In the genomic region with DNA sequence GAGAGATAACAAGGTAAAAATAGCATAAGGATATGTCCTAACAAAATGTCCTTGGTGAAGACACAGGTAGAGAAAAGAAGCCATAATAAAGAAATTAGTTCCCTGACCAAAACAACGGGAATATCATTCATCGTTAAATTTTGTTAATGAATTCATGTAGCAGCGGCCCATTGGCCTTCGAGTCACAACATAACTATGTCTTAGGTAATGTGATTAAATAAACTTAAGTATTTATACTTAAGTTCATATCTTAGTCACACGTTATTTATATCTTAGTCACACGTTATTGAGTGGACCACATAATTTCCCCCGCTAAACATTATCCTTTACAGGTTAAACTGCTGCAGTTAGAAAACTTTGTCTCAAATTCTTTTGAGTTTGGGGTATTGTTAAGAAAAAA, we compare ENCODE assay signal across 8 cellular contexts. TPM values are rescaled to one million over a fixed set of nuclear protein-coding genes. Genes with fewer than 3 reads are reported as not detected.
DNase-seq lines count a peak whose midpoint lies in the region; ATAC-seq and TF ChIP-seq lines count a peak whose summit lies in the region.

No MANE protein-coding gene starts in this region.

- H3K9me3 ChIP-seq in HEK293 (ENCODE audit: control insufficient read depth, insufficient read depth, low read depth, low read length) (no peaks in the 10 kb centered on the region), iPS-18c (ENCODE audit: control insufficient read depth, insufficient read depth, low read length) (no peaks in the 10 kb centered on the region), stomach (no peaks in the 10 kb centered on the region)

- 31 to 60% (median 46%) methylated on average over 7 of the region's 7 CpGs for WGBS in stomach, 5 donors

- intact Hi-C loops in stomach (cut with DNase I; ENCODE audit: low total_unique reads) = no loop called here

- H3K27ac ChIP-seq in HEK293 (ENCODE audit: extremely low read depth, low read depth, low read length) = peak overlapping the region; percentile 20; the same call in 1 of the 2 replicates
- peak overlapping the region in 4 of 5 donors; percentile 91 to 95 (median 92) for H3K27ac ChIP-seq in stomach

- H3K27me3 ChIP-seq in stomach = peaks cover 0 to 10% (median 4%) of the 10 kb centered on the region in 3 donors

- POLR2A ChIA-PET in HEK293 (lab: Yijun Ruan, JAX) = interaction anchor here (0.6 kb wide), 1 partner anchor 21 kb away, joined by 3 read pairs; no protein-coding TSS in a partner anchor

- no peak for ATAC-seq in HG02798 (IDR thresholded peaks at IDR 0.05; ENCODE audit: poor library complexity, unreplicated experiment)
- no peak for ATAC-seq in GM19035 (IDR thresholded peaks at IDR 0.05; ENCODE audit: unreplicated experiment)

- CTCF ChIA-PET in HEK293 (lab: Yijun Ruan, JAX) = no interaction called here

- in situ Hi-C loops in astrocyte of the cerebellum (cut with HindIII; ENCODE audit: low sequenced_read_pairs) = no loop called here

- no peak for TF ChIP-seq EP300 in stomach (IDR thresholded peaks at IDR 0.05)

- H3K36me3 ChIP-seq in HEK293 (ENCODE audit: control insufficient read depth in 2 of 2, insufficient read depth in 1 of 2, low read length in 2 of 2) = no peaks in the 10 kb centered on the region
- H3K36me3 ChIP-seq in stomach = peaks cover 0 to 16% (median 0%) of the 10 kb centered on the region in 4 donors

- H3K4me1 ChIP-seq in HEK293 (ENCODE audit: control insufficient read depth, insufficient read depth, low read length) (0 out of 2 replicates have a peak, but pooled peaks cover 3% of the 10 kb centered on the region), stomach (peaks cover 4 to 27% (median 12%) of the 10 kb centered on the region in 4 donors)

- H3K4me3 ChIP-seq in HEK293 (ENCODE audit: low read depth, low read length) (peak overlapping the region; percentile 96), astrocyte of the cerebellum (ENCODE audit: low read depth, low read length) (peak overlapping the region; percentile 92), iPS-18c (ENCODE audit: insufficient read depth, low read depth, low read length) (peak overlapping the region; percentile 80; the same call in 1 of the 2 replicates), stomach (peak overlapping the region; percentile 76 to 90 (median 78))

- no peak for TF ChIP-seq CTCF in HEK293 (tag by site-specific recombination; IDR thresholded peaks at IDR 0.05)
- TF ChIP-seq CTCF in astrocyte of the cerebellum (IDR thresholded peaks at IDR 0.05; ENCODE audit: low read depth, low read length, missing control alignments) = no peak
- TF ChIP-seq CTCF in stomach (IDR thresholded peaks at IDR 0.05) = no peak

- DNase-seq in astrocyte of the cerebellum (ENCODE audit: low read depth) (peak; percentile 61), stomach (no peak), 8988T (no peak), hippocampal formation (lab: John Stamatoyannopoulos, UW) (no peak)

- TF ChIP-seq POLR2A in stomach (IDR thresholded peaks at IDR 0.05) = no peak

TF ChIP-seq in HEK293, 187 proteins besides CTCF, POLR2A, EP300 and RAD21:
- TF ChIP-seq SETDB1 (IDR thresholded peaks at IDR 0.05; ENCODE audit: insufficient read length, low read length) = no peak
- no peak for TF ChIP-seq ZNF16 (tag by site-specific recombination; IDR thresholded peaks at IDR 0.05; ENCODE audit: low read depth)
- 0 out of 2 replicates have a peak, but pooled peaks have one; percentile 21 for TF ChIP-seq ZNF660 (tag by site-specific recombination; IDR thresholded peaks at IDR 0.05)
- 0 out of 2 replicates have a peak, but pooled peaks have one; percentile 23 for TF ChIP-seq ZNF629 (tag by site-specific recombination; IDR thresholded peaks at IDR 0.05)
- no peak for TF ChIP-seq ZNF302 (tag by site-specific recombination; IDR thresholded peaks at IDR 0.05; ENCODE audit: low read depth)
- TF ChIP-seq, protein P1, sequence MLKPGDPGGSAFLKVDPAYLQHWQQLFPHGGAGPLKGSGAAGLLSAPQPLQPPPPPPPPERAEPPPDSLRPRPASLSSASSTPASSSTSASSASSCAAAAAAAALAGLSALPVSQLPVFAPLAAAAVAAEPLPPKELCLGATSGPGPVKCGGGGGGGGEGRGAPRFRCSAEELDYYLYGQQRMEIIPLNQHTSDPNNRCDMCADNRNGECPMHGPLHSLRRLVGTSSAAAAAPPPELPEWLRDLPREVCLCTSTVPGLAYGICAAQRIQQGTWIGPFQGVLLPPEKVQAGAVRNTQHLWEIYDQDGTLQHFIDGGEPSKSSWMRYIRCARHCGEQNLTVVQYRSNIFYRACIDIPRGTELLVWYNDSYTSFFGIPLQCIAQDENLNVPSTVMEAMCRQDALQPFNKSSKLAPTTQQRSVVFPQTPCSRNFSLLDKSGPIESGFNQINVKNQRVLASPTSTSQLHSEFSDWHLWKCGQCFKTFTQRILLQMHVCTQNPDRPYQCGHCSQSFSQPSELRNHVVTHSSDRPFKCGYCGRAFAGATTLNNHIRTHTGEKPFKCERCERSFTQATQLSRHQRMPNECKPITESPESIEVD (tag by site-specific recombination; IDR thresholded peaks at IDR 0.05) = peak; percentile 52; the same call in 1 of the 2 replicates
- no peak for TF ChIP-seq GLI4 (tag by site-specific recombination; IDR thresholded peaks at IDR 0.05)
- 0 out of 2 replicates have a peak, but pooled peaks have one; percentile 13 for TF ChIP-seq ZNF366 (tag by site-specific recombination; conservative IDR thresholded peaks at IDR 0.05)
- TF ChIP-seq KLF10 (tag by site-specific recombination; IDR thresholded peaks at IDR 0.05) = 0 out of 2 replicates have a peak, but pooled peaks have one; percentile 24

RNA-seq across cellular contexts. Expression of a gene that starts 1.2 kb away (rescaled TPM):
- 10 to 100 TPM; 26.6 to 64.3 (median 45.9) TPM for total RNA-seq in stomach
- 10 to 100 TPM; 12.7 to 18.7 (median 15.5) TPM for polyA plus RNA-seq in stomach
